In genomic region chr16:20865420-20866126, GRCh38 we compare ENCODE assay signal across 10 cellular contexts. TPM values are rescaled to one million over a fixed set of nuclear protein-coding genes. Genes with fewer than 3 reads are reported as not detected.
DNase-seq lines count a peak whose midpoint lies in the region; ATAC-seq and TF ChIP-seq lines count a peak whose summit lies in the region.
"Had no signal": no experiment of that assay in that cellular context is flagged by ENCODE, and none has a peak within 500 bp of the region (broad histone marks: within the 10 kb centered on the region; RNA-seq: fewer than 3 reads in every experiment).

No MANE protein-coding gene starts in this region.

- no peaks in the 10 kb centered on the region for H3K27me3 Mint-ChIP-seq in activated naive CD4-positive, alpha-beta T cell treated with anti-CD3 and anti-CD28 coated beads for 36 hours (ENCODE audit: low read depth)
- no peaks in the 10 kb centered on the region for H3K27me3 Mint-ChIP-seq in type B pancreatic cell
- H3K27me3 Mint-ChIP-seq: naive B cell had no signal

- H3K36me3 ChIP-seq in HUES64 (ENCODE audit: insufficient read depth, low read length), result peaks cover 7% of the 10 kb centered on the region; the same call in 1 of the 2 replicates

- H3K9ac ChIP-seq in HUES64 (ENCODE audit: low read depth, low read length), result peak overlapping the region; percentile 43

- H3K9me3 Mint-ChIP-seq in activated naive CD4-positive, alpha-beta T cell treated with anti-CD3 and anti-CD28 coated beads for 36 hours, result no peaks in the 10 kb centered on the region
- peaks cover 7% of the 10 kb centered on the region for H3K9me3 Mint-ChIP-seq in type B pancreatic cell
- H3K9me3 Mint-ChIP-seq: naive B cell had no signal

- peaks cover 18% of the 10 kb centered on the region for H3K4me1 ChIP-seq in HUES64 (ENCODE audit: insufficient read depth, low read length)

- H3K27ac Mint-ChIP-seq in activated naive CD4-positive, alpha-beta T cell treated with anti-CD3 and anti-CD28 coated beads for 36 hours, result peak overlapping the region; percentile 81
- H3K27ac Mint-ChIP-seq in type B pancreatic cell, result peak overlapping the region; percentile 92

- no peak for DNase-seq in activated naive CD4-positive, alpha-beta T cell treated with anti-CD3 and anti-CD28 coated beads for 36 hours
- no peak for DNase-seq in activated naive CD4-positive, alpha-beta T cell (lab: John Stamatoyannopoulos, UW)
- DNase-seq in type B pancreatic cell (ENCODE audit: extremely low spot score, unreplicated experiment) (no peak), RPMI8226 (no peak), NCI-H2227 treated with DMSO at 0.1 percent for 48 hours (lab: John Stamatoyannopoulos, UW) (no peak), UCSD-AML1 (lab: John Stamatoyannopoulos, UW; ENCODE audit: unreplicated experiment) (no peak)
- DNase-seq: DND-41, naive B cell had no signal

- no peak overlapping the region for H3K4me3 ChIP-seq in HUES64 (ENCODE audit: low read length)

- H3K27ac ChIP-seq in HUES64 (ENCODE audit: low read depth, low read length), result peak overlapping the region; percentile 52; the same call in 1 of the 2 replicates

- H3K36me3 Mint-ChIP-seq in activated naive CD4-positive, alpha-beta T cell treated with anti-CD3 and anti-CD28 coated beads for 36 hours (ENCODE audit: low read depth), result peaks cover 7% of the 10 kb centered on the region
- peaks cover 22% of the 10 kb centered on the region for H3K36me3 Mint-ChIP-seq in type B pancreatic cell

- H3K27me3 ChIP-seq in HUES64 (ENCODE audit: insufficient read depth, low read length), result no peaks in the 10 kb centered on the region

- H3K9me3 ChIP-seq in HUES64 (ENCODE audit: insufficient read depth, low read depth, low read length), result no peaks in the 10 kb centered on the region

- TF ChIP-seq CTCF in type B pancreatic cell (conservative IDR thresholded peaks at IDR 0.05), result no peak

- intact Hi-C loops in activated naive CD4-positive, alpha-beta T cell treated with anti-CD3 and anti-CD28 coated beads for 36 hours (cut with micrococcal nuclease), result no loop called here

- CTCF ChIA-PET in activated naive CD4-positive, alpha-beta T cell treated with anti-CD3 and anti-CD28 coated beads for 36 hours (lab: Charles Lee), result interaction anchor here (1.1 kb wide), 1 partner anchor 15 kb away, joined by 4 read pairs; no protein-coding TSS in a partner anchor

- WGBS in HUES64, result 93% methylated on average over 6 of the region's 6 CpGs

- H3K4me3 Mint-ChIP-seq in activated naive CD4-positive, alpha-beta T cell treated with anti-CD3 and anti-CD28 coated beads for 36 hours, result no peak overlapping the region
- peak overlapping the region; percentile 4 for H3K4me3 Mint-ChIP-seq in type B pancreatic cell
- H3K4me3 Mint-ChIP-seq: naive B cell had no signal

- peaks cover 23% of the 10 kb centered on the region for H3K4me1 Mint-ChIP-seq in activated naive CD4-positive, alpha-beta T cell treated with anti-CD3 and anti-CD28 coated beads for 36 hours (ENCODE audit: low read depth)
- H3K4me1 Mint-ChIP-seq in type B pancreatic cell (ENCODE audit: unreplicated experiment), result peaks cover 29% of the 10 kb centered on the region

- ATAC-seq in esophagus mucosa, result peak; percentile 74

RNA-seq across cellular contexts. Expression of gene DCUN1D3, which starts 34.6 kb away (rescaled TPM):
- total RNA-seq in activated naive CD4-positive, alpha-beta T cell treated with anti-CD3 and anti-CD28 coated beads for 36 hours, result 1 to 10 TPM; 3.0 to 3.4 TPM
- 6.5 TPM for polyA plus RNA-seq in HUES64 (2013, experiment 1 of 2)
- 5.9 TPM for polyA plus RNA-seq in HUES64 (2013, experiment 2 of 2)
- total RNA-seq in esophagus mucosa (17.1 TPM), type B pancreatic cell (ENCODE audit: low replicate concordance) (12.9 and 13.5 TPM in 2 replicates)

RNA-seq across cellular contexts. Expression of gene LYRM1, which starts 35.0 kb away (rescaled TPM):
- total RNA-seq in activated naive CD4-positive, alpha-beta T cell treated with anti-CD3 and anti-CD28 coated beads for 36 hours, result 10 to 100 TPM; 20.4 to 20.8 TPM
- 19.9 TPM for polyA plus RNA-seq in HUES64 (2013, experiment 1 of 2)
- polyA plus RNA-seq in HUES64 (2013, experiment 2 of 2), result 20.6 TPM
- total RNA-seq in esophagus mucosa, result 15.1 TPM
- total RNA-seq in type B pancreatic cell (ENCODE audit: low replicate concordance), result 30.6 and 31.7 TPM in 2 replicates

RNA-seq across cellular contexts. Expression of gene REXO5, which starts 59.2 kb away (rescaled TPM):
- 10 to 100 TPM; 26.4 to 27.8 TPM for total RNA-seq in activated naive CD4-positive, alpha-beta T cell treated with anti-CD3 and anti-CD28 coated beads for 36 hours
- 3.7 TPM for polyA plus RNA-seq in HUES64 (2013, experiment 1 of 2)
- 4.8 TPM for polyA plus RNA-seq in HUES64 (2013, experiment 2 of 2)
- 2.5 TPM for total RNA-seq in esophagus mucosa
- 4.5 and 8.2 TPM in 2 replicates for total RNA-seq in type B pancreatic cell (ENCODE audit: low replicate concordance)

RNA-seq across cellular contexts. Expression of gene ERI2, which starts 59.3 kb away (rescaled TPM):
- total RNA-seq in activated naive CD4-positive, alpha-beta T cell treated with anti-CD3 and anti-CD28 coated beads for 36 hours, result 10 to 100 TPM; 18.4 to 19.6 TPM
- 17.0 TPM for polyA plus RNA-seq in HUES64 (2013, experiment 1 of 2)
- polyA plus RNA-seq in HUES64 (2013, experiment 2 of 2), result 17.5 TPM
- total RNA-seq in esophagus mucosa, result 15.4 TPM
- 27.7 and 35.9 TPM in 2 replicates for total RNA-seq in type B pancreatic cell (ENCODE audit: low replicate concordance)
